In the genomic region with DNA sequence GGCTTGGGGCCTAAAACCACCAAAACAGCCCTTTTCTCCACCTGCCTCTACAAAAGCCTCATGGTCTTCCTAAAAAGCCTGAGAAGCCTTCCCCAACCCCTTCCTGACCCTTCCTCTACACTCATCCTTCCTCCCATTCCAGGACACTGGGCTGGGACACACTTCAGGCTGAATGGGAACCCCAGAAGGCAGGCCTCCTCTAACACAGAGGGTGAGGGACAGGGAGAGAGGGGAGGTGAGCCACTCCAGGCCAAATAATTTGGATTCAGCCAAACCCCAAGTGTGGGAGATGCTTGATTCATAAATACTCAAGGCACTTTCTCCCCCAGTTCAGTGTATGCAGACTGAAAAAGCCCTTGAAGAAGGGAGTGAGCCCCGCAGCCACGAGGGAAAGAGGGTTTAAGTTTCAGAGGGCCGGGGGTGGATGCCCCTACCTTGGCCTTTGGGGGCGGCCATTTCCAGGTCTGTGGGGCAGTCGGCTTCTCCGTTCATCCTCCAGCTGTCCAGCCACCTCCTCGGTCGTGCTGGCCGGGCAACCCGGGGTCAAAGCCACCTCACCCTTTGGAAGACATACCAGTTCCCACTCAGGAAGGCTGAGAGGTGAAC, we compare ENCODE assay signal across 9 cellular contexts. TPM values are rescaled to one million over a fixed set of nuclear protein-coding genes. Genes with fewer than 3 reads are reported as not detected.
DNase-seq lines count a peak whose midpoint lies in the region; ATAC-seq and TF ChIP-seq lines count a peak whose summit lies in the region.
"Had no signal": no experiment of that assay in that cellular context is flagged by ENCODE, and none has a peak within 500 bp of the region (broad histone marks: within the 10 kb centered on the region; RNA-seq: fewer than 3 reads in every experiment).

No MANE protein-coding gene starts in this region.

- H3K27me3 Mint-ChIP-seq in activated T-cell treated with anti-CD3 and anti-CD28 coated beads, Interleukin-2, amount 50 U/mL, for 4 hours (ENCODE audit: low read depth), result no peaks in the 10 kb centered on the region
- no peaks in the 10 kb centered on the region for H3K27me3 Mint-ChIP-seq in activated naive CD8-positive, alpha-beta T cell treated with anti-CD3 and anti-CD28 coated beads, Interleukin-2, amount 50 U/mL, for 24 hours
- peaks cover 4% of the 10 kb centered on the region for H3K27me3 Mint-ChIP-seq in type B pancreatic cell

- peak overlapping the region; percentile 84 for H3K4me3 Mint-ChIP-seq in activated T-cell treated with anti-CD3 and anti-CD28 coated beads, Interleukin-2, amount 50 U/mL, for 4 hours
- peak overlapping the region; percentile 95 for H3K4me3 Mint-ChIP-seq in activated naive CD8-positive, alpha-beta T cell treated with anti-CD3 and anti-CD28 coated beads, Interleukin-2, amount 50 U/mL, for 24 hours
- peak overlapping the region; percentile 84 for H3K4me3 Mint-ChIP-seq in type B pancreatic cell

- no peak for DNase-seq in activated T-cell treated with anti-CD3 and anti-CD28 coated beads, Interleukin-2, amount 50 U/mL, for 4 hours
- DNase-seq in activated T-cell treated with anti-CD3 and anti-CD28 coated beads, Interleukin-2, amount 50 U/mL, for 48 hours, result no peak
- no peak for DNase-seq in activated naive CD8-positive, alpha-beta T cell treated with anti-CD3 and anti-CD28 coated beads, Interleukin-2, amount 50 U/mL, for 24 hours
- no peak for DNase-seq in type B pancreatic cell (ENCODE audit: extremely low spot score, unreplicated experiment)
- no peak for DNase-seq in GOT3 (lab: John Stamatoyannopoulos, UW)

- no peaks in the 10 kb centered on the region for H3K9me3 Mint-ChIP-seq in activated T-cell treated with anti-CD3 and anti-CD28 coated beads, Interleukin-2, amount 50 U/mL, for 4 hours
- no peaks in the 10 kb centered on the region for H3K9me3 Mint-ChIP-seq in activated naive CD8-positive, alpha-beta T cell treated with anti-CD3 and anti-CD28 coated beads, Interleukin-2, amount 50 U/mL, for 24 hours
- no peaks in the 10 kb centered on the region for H3K9me3 Mint-ChIP-seq in type B pancreatic cell

- WGBS in liver, result 11% methylated on average over 10 of the region's 10 CpGs

- TF ChIP-seq CTCF in liver (IDR thresholded peaks at IDR 0.05; ENCODE audit: low read depth, low read length, missing input control), result no peak
- no peak for TF ChIP-seq CTCF in type B pancreatic cell (conservative IDR thresholded peaks at IDR 0.05)

- peak overlapping the region; percentile 99 for H3K27ac Mint-ChIP-seq in activated naive CD8-positive, alpha-beta T cell treated with anti-CD3 and anti-CD28 coated beads, Interleukin-2, amount 50 U/mL, for 24 hours
- peak overlapping the region; percentile 76 for H3K27ac Mint-ChIP-seq in type B pancreatic cell

- no peak for TF ChIP-seq RAD21 in liver (IDR thresholded peaks at IDR 0.05)

- peak overlapping the region in 1 of 2 donors; percentile 65 for H3K27ac ChIP-seq in liver (ENCODE audit: low read depth in 1 of 2, low read length in 2 of 2)

- peak overlapping the region in 2 of 3 donors; percentile 59 to 93 for H3K4me3 ChIP-seq in liver (ENCODE audit: low read depth in 1 of 3, low read length in 3 of 3)

- peaks cover 58% of the 10 kb centered on the region for H3K4me1 Mint-ChIP-seq in activated T-cell treated with anti-CD3 and anti-CD28 coated beads, Interleukin-2, amount 50 U/mL, for 4 hours (ENCODE audit: low read depth)
- peaks cover 62% of the 10 kb centered on the region for H3K4me1 Mint-ChIP-seq in activated naive CD8-positive, alpha-beta T cell treated with anti-CD3 and anti-CD28 coated beads, Interleukin-2, amount 50 U/mL, for 24 hours
- peaks cover 24% of the 10 kb centered on the region for H3K4me1 Mint-ChIP-seq in type B pancreatic cell (ENCODE audit: unreplicated experiment)

- no peak for ATAC-seq in activated T-cell treated with anti-CD3 and anti-CD28 coated beads, Interleukin-2, amount 50 U/mL, for 4 hours
- no peak for ATAC-seq in activated naive CD8-positive, alpha-beta T cell treated with anti-CD3 and anti-CD28 coated beads, Interleukin-2, amount 50 U/mL, for 24 hours
- ATAC-seq in GM21576 (IDR thresholded peaks at IDR 0.05; ENCODE audit: unreplicated experiment) (no peak), GM18873 (IDR thresholded peaks at IDR 0.05; ENCODE audit: low FRiP score, unreplicated experiment) (no peak)

- H3K4me1 ChIP-seq in liver (ENCODE audit: control insufficient read depth in 4 of 4, insufficient read depth in 4 of 4, low read length in 3 of 4), result peaks cover 11 to 32% (median 26%) of the 10 kb centered on the region in 4 donors

- H3K36me3 Mint-ChIP-seq in activated T-cell treated with anti-CD3 and anti-CD28 coated beads, Interleukin-2, amount 50 U/mL, for 4 hours (ENCODE audit: insufficient read depth), result peaks cover 36% of the 10 kb centered on the region
- H3K36me3 Mint-ChIP-seq in activated naive CD8-positive, alpha-beta T cell treated with anti-CD3 and anti-CD28 coated beads, Interleukin-2, amount 50 U/mL, for 24 hours (ENCODE audit: low read depth), result peaks cover 48% of the 10 kb centered on the region
- H3K36me3 Mint-ChIP-seq in type B pancreatic cell, result peaks cover 15% of the 10 kb centered on the region

- no peaks in the 10 kb centered on the region for H3K27me3 ChIP-seq in liver (ENCODE audit: control insufficient read depth in 4 of 4, insufficient read depth in 4 of 4, low read length in 3 of 4)

- peak overlapping the region; percentile 20 to 66 for H3K9ac ChIP-seq in liver (ENCODE audit: low read depth in 1 of 2, low read length in 2 of 2)

- peaks cover 11 to 31% (median 27%) of the 10 kb centered on the region in 4 donors for H3K36me3 ChIP-seq in liver (ENCODE audit: control insufficient read depth in 4 of 4, insufficient read depth in 3 of 4, low read depth in 1 of 4, low read length in 3 of 4)

- H3K9me3 ChIP-seq in liver (ENCODE audit: control insufficient read depth in 4 of 4, low read length in 3 of 4), result no peaks in the 10 kb centered on the region

TF ChIP-seq in liver, 16 proteins besides CTCF, POLR2A, EP300 and RAD21 (continues in another document):
- TF ChIP-seq RXRA (IDR thresholded peaks at IDR 0.05) (no peak), HNF4A (conservative IDR thresholded peaks at IDR 0.05) (no peak), HNF4G (IDR thresholded peaks at IDR 0.05) (no peak), NR2F2 (IDR thresholded peaks at IDR 0.05) (no peak), FOXA2 (IDR thresholded peaks at IDR 0.05) (no peak), REST (IDR thresholded peaks at IDR 0.05) (no peak), YY1 (IDR thresholded peaks at IDR 0.05) (no peak), TAF1 (conservative IDR thresholded peaks at IDR 0.05) (no peak), SP1 (IDR thresholded peaks at IDR 0.05) (no peak), JUND (IDR thresholded peaks at IDR 0.05) (no peak), EGR1 (IDR thresholded peaks at IDR 0.05; ENCODE audit: low read depth in 2 of 2) (no peak), FOXA1 (IDR thresholded peaks at IDR 0.05) (no peak), GABPA (IDR thresholded peaks at IDR 0.05 in 1 of 2, conservative IDR thresholded peaks at IDR 0.05 in 1 of 2) (no peak), MAX (IDR thresholded peaks at IDR 0.05) (no peak)

RNA-seq across cellular contexts. Expression of gene UBTF, which starts 1.6 kb away (rescaled TPM):
- 100 to 1,000 TPM; 147 to 158 (median 154) TPM for total RNA-seq in activated T-cell treated with anti-CD3 and anti-CD28 coated beads, Interleukin-2, amount 50 U/mL, for 4 hours
- total RNA-seq in liver (10 to 100 TPM; 27.2 to 39.6 TPM), type B pancreatic cell (ENCODE audit: low replicate concordance) (85.7 and 101 TPM in 2 replicates)
- polyA plus RNA-seq in liver, result 10 to 100 TPM; 12.5 to 20.6 TPM

RNA-seq across cellular contexts. Expression of gene ATXN7L3, which starts 18.2 kb away (rescaled TPM):
- total RNA-seq in activated T-cell treated with anti-CD3 and anti-CD28 coated beads, Interleukin-2, amount 50 U/mL, for 4 hours, result 100 to 1,000 TPM; 101 to 111 (median 110) TPM
- total RNA-seq in liver (10 to 100 TPM; 13.8 to 20.9 TPM), type B pancreatic cell (ENCODE audit: low replicate concordance) (96.7 and 111 TPM in 2 replicates)
- 10 to 100 TPM in 1 of 2 donors, 1 to 10 TPM in 1; 5.1 to 15.7 TPM for polyA plus RNA-seq in liver

RNA-seq across cellular contexts. Expression of gene TMUB2, which starts 31.1 kb away (rescaled TPM):
- 10 to 100 TPM; 15.2 to 19.6 (median 17.9) TPM for total RNA-seq in activated T-cell treated with anti-CD3 and anti-CD28 coated beads, Interleukin-2, amount 50 U/mL, for 4 hours
- total RNA-seq in liver (10 to 100 TPM; 12.2 to 14.7 TPM), type B pancreatic cell (ENCODE audit: low replicate concordance) (39.5 and 40.0 TPM in 2 replicates)
- polyA plus RNA-seq in liver, result 10 to 100 TPM; 13.3 to 18.8 TPM

RNA-seq across cellular contexts. Expression of gene ASB16, which starts 47.3 kb away (rescaled TPM):
- total RNA-seq in activated T-cell treated with anti-CD3 and anti-CD28 coated beads, Interleukin-2, amount 50 U/mL, for 4 hours, result under 1 TPM in 2 of 3 donors, not detected in 1; 0.08 to 0.11 TPM
- total RNA-seq in liver, result under 1 TPM in 1 of 2 donors, not detected in 1; 0.37 TPM
- under 1 TPM; 0.02 to 0.08 TPM for polyA plus RNA-seq in liver
- 0.68 TPM in 1 of 2 replicates, not detected in the other for total RNA-seq in type B pancreatic cell (ENCODE audit: low replicate concordance)

RNA-seq across cellular contexts. Expression of gene SLC4A1, which starts 50.1 kb away (rescaled TPM):
- not detected for total RNA-seq in activated T-cell treated with anti-CD3 and anti-CD28 coated beads, Interleukin-2, amount 50 U/mL, for 4 hours
- 1,000 to 10,000 TPM in 1 of 2 donors, not detected in 1; 1,478 TPM for total RNA-seq in liver
- polyA plus RNA-seq in liver, result under 1 TPM in 1 of 2 donors, not detected in 1; 0.14 TPM
- total RNA-seq in type B pancreatic cell (ENCODE audit: low replicate concordance), result not detected in 2 replicates
- total RNA-seq: activated CD8-positive, alpha-beta memory T cell treated with anti-CD3 and anti-CD28 coated beads for 36 hours had no signal
